ENCODE assay signal across 12 cellular contexts in genomic region chr2:120964819-120965218, GRCh38.
"Had no signal": no experiment of that assay in that cellular context is flagged by ENCODE, and none has a peak within 500 bp of the region (broad histone marks: within the 10 kb centered on the region; RNA-seq: fewer than 3 reads in every experiment).

No MANE protein-coding gene starts in this region.

- H3K4me1 ChIP-seq: heart left ventricle, left ventricle myocardium inferior, spleen, tibial artery had no signal

- H3K9me3 ChIP-seq: heart left ventricle, left ventricle myocardium inferior, tibial artery had no signal

- H3K4me3 ChIP-seq: heart left ventricle, left ventricle myocardium inferior, spleen, tibial artery had no signal

- H3K36me3 ChIP-seq: left ventricle myocardium inferior, spleen had no signal

- H3K27ac ChIP-seq: heart left ventricle, left ventricle myocardium inferior, spleen, tibial artery had no signal

- DNase-seq: activated B cell treated with CpG ODN at 0.5 μM for 24 hours; activated CD4-positive, alpha-beta T cell treated with anti-CD3 and anti-CD28 coated beads, Interleukin-2, amount 10 ng/mL, durations not matched to agents 24 days and 14 days; activated naive CD4-positive, alpha-beta T cell treated with Interleukin-2 at 50 U/mL for 16 hours; activated naive CD8-positive, alpha-beta T cell treated with anti-CD3 and anti-CD28 coated beads, Interleukin-2, amount 50 U/mL, for 24 hours; endodermal cell; heart left ventricle; kidney; left ventricle myocardium inferior; spleen; stimulated activated CD4-positive, alpha-beta T cell treated with anti-CD3 and anti-CD28 coated beads, Interleukin-1b, Interleukin-23, amount 100 ng/mL, for 48 hours; T-helper 17 cell; tibial artery had no signal
